1 cellular context compared by ENCODE assay signal in genomic region chr12:90004319-90005074, GRCh38.
TF ChIP-seq lines count a peak whose summit lies in the region.

No MANE protein-coding gene starts in this region.

TF ChIP-seq in IMR-90, 13 proteins besides CTCF, POLR2A, EP300 and RAD21:
- no peak for TF ChIP-seq RCOR1 (IDR thresholded peaks at IDR 0.05; ENCODE audit: insufficient replicate concordance, low read length)
- no peak for TF ChIP-seq NFE2L2 (IDR thresholded peaks at IDR 0.05; ENCODE audit: low read depth, low read length)
- no peak for TF ChIP-seq BHLHE40 (IDR thresholded peaks at IDR 0.05; ENCODE audit: low read depth, low read length)
- TF ChIP-seq USF2 (IDR thresholded peaks at IDR 0.05; ENCODE audit: low read depth, low read length): no peak
- no peak for TF ChIP-seq ELK1 (IDR thresholded peaks at IDR 0.05; ENCODE audit: borderline replicate concordance, low read depth, low read length)
- TF ChIP-seq MAFK (IDR thresholded peaks at IDR 0.05; ENCODE audit: low read depth, low read length): no peak
- TF ChIP-seq SMC3 (IDR thresholded peaks at IDR 0.05; ENCODE audit: low read depth, low read length): no peak
